In the genomic region with DNA sequence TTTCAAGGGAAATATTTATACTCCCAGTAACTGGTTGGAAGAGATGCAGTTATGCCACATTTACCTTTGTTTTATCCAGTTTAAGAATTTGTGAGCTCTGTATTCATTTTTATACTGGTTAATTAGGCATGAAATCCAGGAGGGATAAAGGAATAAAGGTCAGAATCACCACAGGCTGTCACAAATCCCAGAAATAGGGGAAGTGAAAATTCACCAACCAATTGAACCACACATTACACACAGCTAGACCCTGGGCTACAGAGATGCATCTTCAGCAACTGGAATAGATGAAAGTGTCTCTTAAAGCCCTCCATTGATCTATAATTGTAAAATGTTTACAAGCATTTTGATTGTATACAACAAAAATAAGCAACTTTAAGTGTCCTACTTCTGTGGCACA, we compare ENCODE assay signal across 17 cellular contexts.
"Had no signal": no experiment of that assay in that cellular context is flagged by ENCODE, and none has a peak within 500 bp of the region (broad histone marks: within the 10 kb centered on the region; RNA-seq: fewer than 3 reads in every experiment).

No MANE protein-coding gene starts in this region.

- ATAC-seq: left lobe of liver; naive thymus-derived CD4-positive, alpha-beta T cell; pancreas; stimulated activated effector memory CD8-positive, alpha-beta T cell treated with anti-CD3 and anti-CD28 coated beads, Interleukin-12 subunit alpha, Interleukin-12 subunit beta, amount 100 ng/mL, for 72 hours had no signal

- H3K9me3 Mint-ChIP-seq: activated naive CD8-positive, alpha-beta T cell treated with anti-CD3 and anti-CD28 coated beads for 36 hours; activated T-helper 1 cell treated with anti-CD3 and anti-CD28 coated beads, Interleukin-12 subunit alpha, Interleukin-12 subunit beta, Interleukin-2, Interleukin-4 antibody, amounts not matched to agents 30 ng/mL and 10 ng/mL and 1 ng/mL, durations not matched to agents 14 hours and 24 hours and 36 hours; central memory CD8-positive, alpha-beta T cell; naive thymus-derived CD4-positive, alpha-beta T cell; stimulated activated effector memory CD8-positive, alpha-beta T cell treated with anti-CD3 and anti-CD28 coated beads, Interleukin-12 subunit alpha, Interleukin-12 subunit beta, amount 100 ng/mL, for 72 hours had no signal

- H3K36me3 Mint-ChIP-seq: activated naive CD8-positive, alpha-beta T cell treated with anti-CD3 and anti-CD28 coated beads for 36 hours; brain; naive thymus-derived CD4-positive, alpha-beta T cell; stimulated activated effector memory CD8-positive, alpha-beta T cell treated with anti-CD3 and anti-CD28 coated beads, Interleukin-12 subunit alpha, Interleukin-12 subunit beta, amount 100 ng/mL, for 72 hours had no signal

- DNase-seq: activated CD4-positive, CD25-positive, alpha-beta regulatory T cell treated with anti-CD3 and anti-CD28 coated beads, Interleukin-2, amount 50 U/mL, for 72 hours; activated naive CD8-positive, alpha-beta T cell treated with anti-CD3 and anti-CD28 coated beads for 36 hours; amygdala; effector CD4-positive, alpha-beta T cell; islet precursor cell; naive thymus-derived CD4-positive, alpha-beta T cell; pancreas; stimulated activated CD4-positive, alpha-beta T cell treated with anti-CD3 and anti-CD28 coated beads, Interleukin-12 subunit alpha, Interleukin-12 subunit beta, amount 100 ng/mL, for 4 hours; stimulated activated CD4-positive, alpha-beta T cell treated with anti-CD3 and anti-CD28 coated beads, Interleukin-2, amount 100 ng/mL, for 24 hours; thyroid gland had no signal

- H3K4me3 Mint-ChIP-seq: activated naive CD8-positive, alpha-beta T cell treated with anti-CD3 and anti-CD28 coated beads for 36 hours; activated T-helper 1 cell treated with anti-CD3 and anti-CD28 coated beads, Interleukin-12 subunit alpha, Interleukin-12 subunit beta, Interleukin-2, Interleukin-4 antibody, amounts not matched to agents 30 ng/mL and 10 ng/mL and 1 ng/mL, durations not matched to agents 14 hours and 24 hours and 36 hours; brain; central memory CD8-positive, alpha-beta T cell; naive thymus-derived CD4-positive, alpha-beta T cell; stimulated activated effector memory CD8-positive, alpha-beta T cell treated with anti-CD3 and anti-CD28 coated beads, Interleukin-12 subunit alpha, Interleukin-12 subunit beta, amount 100 ng/mL, for 72 hours had no signal

- H3K27ac Mint-ChIP-seq: activated naive CD8-positive, alpha-beta T cell treated with anti-CD3 and anti-CD28 coated beads for 36 hours; activated T-helper 1 cell treated with anti-CD3 and anti-CD28 coated beads, Interleukin-12 subunit alpha, Interleukin-12 subunit beta, Interleukin-2, Interleukin-4 antibody, amounts not matched to agents 30 ng/mL and 10 ng/mL and 1 ng/mL, durations not matched to agents 14 hours and 24 hours and 36 hours; brain; naive thymus-derived CD4-positive, alpha-beta T cell; stimulated activated effector memory CD8-positive, alpha-beta T cell treated with anti-CD3 and anti-CD28 coated beads, Interleukin-12 subunit alpha, Interleukin-12 subunit beta, amount 100 ng/mL, for 72 hours had no signal

- H3K27ac ChIP-seq: coronary artery, esophagus muscularis mucosa, pancreas, thyroid gland had no signal

- H3K27me3 Mint-ChIP-seq: activated naive CD8-positive, alpha-beta T cell treated with anti-CD3 and anti-CD28 coated beads for 36 hours; central memory CD8-positive, alpha-beta T cell had no signal
